ENCODE assay signal across 1 cellular context in the genomic region with DNA sequence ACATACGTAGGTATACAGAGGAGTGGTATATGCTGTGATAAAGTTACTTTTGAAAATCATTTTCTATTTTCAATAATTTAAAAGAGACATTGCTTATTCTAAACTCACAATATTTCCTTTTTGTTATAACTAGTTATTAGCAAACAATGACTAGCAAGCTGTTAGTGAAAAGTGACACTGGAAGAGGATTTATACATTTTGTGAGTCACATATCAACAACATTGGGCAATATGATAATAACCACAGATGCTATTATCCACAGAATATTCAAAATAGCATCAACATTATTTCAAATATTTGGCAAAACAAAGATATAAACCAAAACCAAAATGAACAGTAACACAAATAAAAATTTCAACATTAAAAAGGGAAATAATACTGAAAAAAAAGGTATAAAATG.
TF ChIP-seq lines count a peak whose summit lies in the region.

No MANE protein-coding gene starts in this region.

TF ChIP-seq in IMR-90, 13 proteins besides CTCF, POLR2A, EP300 and RAD21:
- TF ChIP-seq, protein P1, sequence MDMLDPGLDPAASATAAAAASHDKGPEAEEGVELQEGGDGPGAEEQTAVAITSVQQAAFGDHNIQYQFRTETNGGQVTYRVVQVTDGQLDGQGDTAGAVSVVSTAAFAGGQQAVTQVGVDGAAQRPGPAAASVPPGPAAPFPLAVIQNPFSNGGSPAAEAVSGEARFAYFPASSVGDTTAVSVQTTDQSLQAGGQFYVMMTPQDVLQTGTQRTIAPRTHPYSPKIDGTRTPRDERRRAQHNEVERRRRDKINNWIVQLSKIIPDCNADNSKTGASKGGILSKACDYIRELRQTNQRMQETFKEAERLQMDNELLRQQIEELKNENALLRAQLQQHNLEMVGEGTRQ (IDR thresholded peaks at IDR 0.05; ENCODE audit: low read depth, low read length) = no peak
- TF ChIP-seq RFX5 (IDR thresholded peaks at IDR 0.05; ENCODE audit: low read depth, low read length) (no peak), BHLHE40 (IDR thresholded peaks at IDR 0.05; ENCODE audit: low read depth, low read length) (no peak), CEBPB (IDR thresholded peaks at IDR 0.05; ENCODE audit: low read depth, low read length) (peak; percentile 69), FOS (IDR thresholded peaks at IDR 0.05; ENCODE audit: low read depth, low read length) (peak; percentile 27; the same call in 1 of the 2 replicates), RCOR1 (IDR thresholded peaks at IDR 0.05; ENCODE audit: insufficient replicate concordance, low read length) (no peak), NFE2L2 (IDR thresholded peaks at IDR 0.05; ENCODE audit: low read depth, low read length) (no peak), SMC3 (IDR thresholded peaks at IDR 0.05; ENCODE audit: low read depth, low read length) (no peak)
